ENCODE assay signal across 1 cellular context in the genomic region with DNA sequence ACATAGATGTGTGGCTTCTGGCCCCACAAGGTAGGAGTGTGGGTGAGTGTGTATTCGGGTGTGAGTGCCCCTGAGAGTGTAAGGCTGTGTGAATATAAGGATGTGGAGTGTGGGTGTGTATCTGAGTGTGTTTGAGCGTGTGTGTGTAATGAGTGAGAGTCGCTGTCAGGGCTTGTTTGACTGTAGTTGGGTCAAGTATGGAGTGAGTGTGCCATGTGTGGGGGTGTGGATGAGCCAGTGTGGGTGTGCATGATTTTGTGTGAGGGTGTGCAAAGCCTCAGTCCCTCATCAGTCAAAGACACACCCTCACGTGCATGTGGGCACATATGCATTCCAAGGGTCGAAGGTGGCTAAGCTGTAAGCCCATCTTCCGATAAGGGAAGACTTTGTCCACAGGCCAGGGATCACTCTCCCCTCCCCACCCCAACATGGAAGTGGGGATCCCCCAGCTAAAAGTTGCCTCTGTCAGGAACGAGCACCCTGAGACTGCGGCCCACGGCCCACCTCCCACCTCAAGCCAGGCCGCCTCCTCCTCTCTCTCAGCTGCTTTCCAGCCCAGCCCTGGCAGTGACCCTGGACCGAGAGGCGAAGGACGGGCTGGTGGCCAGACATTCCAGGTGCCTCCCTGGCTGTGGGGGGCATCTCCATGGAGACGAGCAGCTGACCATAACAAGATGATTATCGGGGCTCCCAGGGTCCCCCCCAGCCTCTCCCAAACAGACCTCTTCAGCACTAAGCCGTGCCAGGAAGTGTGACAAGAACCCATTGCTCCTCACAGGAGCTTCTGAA.
TF ChIP-seq lines count a peak whose summit lies in the region.

No MANE protein-coding gene starts in this region.

TF ChIP-seq in GM12878, 131 proteins besides CTCF, POLR2A, EP300 and RAD21:
- no peak for TF ChIP-seq MEF2B (IDR thresholded peaks at IDR 0.05; ENCODE audit: partially characterized antibody, poor library complexity, severe bottlenecking)
- no peak for TF ChIP-seq GABPA (IDR thresholded peaks at IDR 0.05; ENCODE audit: low read depth)
- no peak for TF ChIP-seq NR2C1 (IDR thresholded peaks at IDR 0.05)
- TF ChIP-seq, protein P1, sequence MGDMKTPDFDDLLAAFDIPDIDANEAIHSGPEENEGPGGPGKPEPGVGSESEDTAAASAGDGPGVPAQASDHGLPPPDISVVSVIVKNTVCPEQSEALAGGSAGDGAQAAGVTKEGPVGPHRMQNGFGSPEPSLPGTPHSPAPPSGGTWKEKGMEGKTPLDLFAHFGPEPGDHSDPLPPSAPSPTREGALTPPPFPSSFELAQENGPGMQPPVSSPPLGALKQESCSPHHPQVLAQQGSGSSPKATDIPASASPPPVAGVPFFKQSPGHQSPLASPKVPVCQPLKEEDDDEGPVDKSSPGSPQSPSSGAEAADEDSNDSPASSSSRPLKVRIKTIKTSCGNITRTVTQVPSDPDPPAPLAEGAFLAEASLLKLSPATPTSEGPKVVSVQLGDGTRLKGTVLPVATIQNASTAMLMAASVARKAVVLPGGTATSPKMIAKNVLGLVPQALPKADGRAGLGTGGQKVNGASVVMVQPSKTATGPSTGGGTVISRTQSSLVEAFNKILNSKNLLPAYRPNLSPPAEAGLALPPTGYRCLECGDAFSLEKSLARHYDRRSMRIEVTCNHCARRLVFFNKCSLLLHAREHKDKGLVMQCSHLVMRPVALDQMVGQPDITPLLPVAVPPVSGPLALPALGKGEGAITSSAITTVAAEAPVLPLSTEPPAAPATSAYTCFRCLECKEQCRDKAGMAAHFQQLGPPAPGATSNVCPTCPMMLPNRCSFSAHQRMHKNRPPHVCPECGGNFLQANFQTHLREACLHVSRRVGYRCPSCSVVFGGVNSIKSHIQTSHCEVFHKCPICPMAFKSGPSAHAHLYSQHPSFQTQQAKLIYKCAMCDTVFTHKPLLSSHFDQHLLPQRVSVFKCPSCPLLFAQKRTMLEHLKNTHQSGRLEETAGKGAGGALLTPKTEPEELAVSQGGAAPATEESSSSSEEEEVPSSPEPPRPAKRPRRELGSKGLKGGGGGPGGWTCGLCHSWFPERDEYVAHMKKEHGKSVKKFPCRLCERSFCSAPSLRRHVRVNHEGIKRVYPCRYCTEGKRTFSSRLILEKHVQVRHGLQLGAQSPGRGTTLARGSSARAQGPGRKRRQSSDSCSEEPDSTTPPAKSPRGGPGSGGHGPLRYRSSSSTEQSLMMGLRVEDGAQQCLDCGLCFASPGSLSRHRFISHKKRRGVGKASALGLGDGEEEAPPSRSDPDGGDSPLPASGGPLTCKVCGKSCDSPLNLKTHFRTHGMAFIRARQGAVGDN (IDR thresholded peaks at IDR 0.05): no peak
- no peak for TF ChIP-seq RB1 (IDR thresholded peaks at IDR 0.05; ENCODE audit: borderline replicate concordance)
- no peak for TF ChIP-seq SMAD5 (IDR thresholded peaks at IDR 0.05; ENCODE audit: low read depth)
- TF ChIP-seq SREBF1 (IDR thresholded peaks at IDR 0.05; ENCODE audit: low read length): no peak
- no peak for TF ChIP-seq KAT2A (conservative IDR thresholded peaks at IDR 0.05; ENCODE audit: control insufficient read depth, low read depth, low read length)
- TF ChIP-seq, protein P2, sequence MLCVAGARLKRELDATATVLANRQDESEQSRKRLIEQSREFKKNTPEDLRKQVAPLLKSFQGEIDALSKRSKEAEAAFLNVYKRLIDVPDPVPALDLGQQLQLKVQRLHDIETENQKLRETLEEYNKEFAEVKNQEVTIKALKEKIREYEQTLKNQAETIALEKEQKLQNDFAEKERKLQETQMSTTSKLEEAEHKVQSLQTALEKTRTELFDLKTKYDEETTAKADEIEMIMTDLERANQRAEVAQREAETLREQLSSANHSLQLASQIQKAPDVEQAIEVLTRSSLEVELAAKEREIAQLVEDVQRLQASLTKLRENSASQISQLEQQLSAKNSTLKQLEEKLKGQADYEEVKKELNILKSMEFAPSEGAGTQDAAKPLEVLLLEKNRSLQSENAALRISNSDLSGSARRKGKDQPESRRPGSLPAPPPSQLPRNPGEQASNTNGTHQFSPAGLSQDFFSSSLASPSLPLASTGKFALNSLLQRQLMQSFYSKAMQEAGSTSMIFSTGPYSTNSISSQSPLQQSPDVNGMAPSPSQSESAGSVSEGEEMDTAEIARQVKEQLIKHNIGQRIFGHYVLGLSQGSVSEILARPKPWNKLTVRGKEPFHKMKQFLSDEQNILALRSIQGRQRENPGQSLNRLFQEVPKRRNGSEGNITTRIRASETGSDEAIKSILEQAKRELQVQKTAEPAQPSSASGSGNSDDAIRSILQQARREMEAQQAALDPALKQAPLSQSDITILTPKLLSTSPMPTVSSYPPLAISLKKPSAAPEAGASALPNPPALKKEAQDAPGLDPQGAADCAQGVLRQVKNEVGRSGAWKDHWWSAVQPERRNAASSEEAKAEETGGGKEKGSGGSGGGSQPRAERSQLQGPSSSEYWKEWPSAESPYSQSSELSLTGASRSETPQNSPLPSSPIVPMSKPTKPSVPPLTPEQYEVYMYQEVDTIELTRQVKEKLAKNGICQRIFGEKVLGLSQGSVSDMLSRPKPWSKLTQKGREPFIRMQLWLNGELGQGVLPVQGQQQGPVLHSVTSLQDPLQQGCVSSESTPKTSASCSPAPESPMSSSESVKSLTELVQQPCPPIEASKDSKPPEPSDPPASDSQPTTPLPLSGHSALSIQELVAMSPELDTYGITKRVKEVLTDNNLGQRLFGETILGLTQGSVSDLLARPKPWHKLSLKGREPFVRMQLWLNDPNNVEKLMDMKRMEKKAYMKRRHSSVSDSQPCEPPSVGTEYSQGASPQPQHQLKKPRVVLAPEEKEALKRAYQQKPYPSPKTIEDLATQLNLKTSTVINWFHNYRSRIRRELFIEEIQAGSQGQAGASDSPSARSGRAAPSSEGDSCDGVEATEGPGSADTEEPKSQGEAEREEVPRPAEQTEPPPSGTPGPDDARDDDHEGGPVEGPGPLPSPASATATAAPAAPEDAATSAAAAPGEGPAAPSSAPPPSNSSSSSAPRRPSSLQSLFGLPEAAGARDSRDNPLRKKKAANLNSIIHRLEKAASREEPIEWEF (IDR thresholded peaks at IDR 0.05; ENCODE audit: insufficient replicate concordance, low read depth, low read length): no peak
- TF ChIP-seq EGR1 (IDR thresholded peaks at IDR 0.05; ENCODE audit: borderline replicate concordance in 1 of 2, low read depth in 2 of 2, low read length in 2 of 2): no peak
- TF ChIP-seq RBBP5 (conservative IDR thresholded peaks at IDR 0.05): no peak
- 0 out of 2 replicates have a peak, but pooled peaks have one; percentile 46 for TF ChIP-seq TCF3 (IDR thresholded peaks at IDR 0.05; ENCODE audit: borderline replicate concordance, insufficient read depth, low read depth, low read length)
- no peak for TF ChIP-seq MTA3 (IDR thresholded peaks at IDR 0.05; ENCODE audit: borderline replicate concordance, low read length)
- TF ChIP-seq HDGF (IDR thresholded peaks at IDR 0.05): no peak
- TF ChIP-seq SPI1 (IDR thresholded peaks at IDR 0.05; ENCODE audit: borderline replicate concordance, insufficient read depth, low read depth, low read length): no peak
- no peak for TF ChIP-seq TCF7 (IDR thresholded peaks at IDR 0.05; ENCODE audit: borderline replicate concordance)
- TF ChIP-seq POLR2AphosphoS2 (IDR thresholded peaks at IDR 0.05; ENCODE audit: low read depth, low read length): no peak
- TF ChIP-seq FOS (IDR thresholded peaks at IDR 0.05; ENCODE audit: borderline replicate concordance, extremely low read depth, insufficient read length): no peak
- TF ChIP-seq, protein P3, sequence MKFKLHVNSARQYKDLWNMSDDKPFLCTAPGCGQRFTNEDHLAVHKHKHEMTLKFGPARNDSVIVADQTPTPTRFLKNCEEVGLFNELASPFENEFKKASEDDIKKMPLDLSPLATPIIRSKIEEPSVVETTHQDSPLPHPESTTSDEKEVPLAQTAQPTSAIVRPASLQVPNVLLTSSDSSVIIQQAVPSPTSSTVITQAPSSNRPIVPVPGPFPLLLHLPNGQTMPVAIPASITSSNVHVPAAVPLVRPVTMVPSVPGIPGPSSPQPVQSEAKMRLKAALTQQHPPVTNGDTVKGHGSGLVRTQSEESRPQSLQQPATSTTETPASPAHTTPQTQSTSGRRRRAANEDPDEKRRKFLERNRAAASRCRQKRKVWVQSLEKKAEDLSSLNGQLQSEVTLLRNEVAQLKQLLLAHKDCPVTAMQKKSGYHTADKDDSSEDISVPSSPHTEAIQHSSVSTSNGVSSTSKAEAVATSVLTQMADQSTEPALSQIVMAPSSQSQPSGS (IDR thresholded peaks at IDR 0.05; ENCODE audit: low read length): no peak
- no peak for TF ChIP-seq SUPT20H (IDR thresholded peaks at IDR 0.05; ENCODE audit: borderline replicate concordance, control insufficient read depth, low read depth, low read length)
- TF ChIP-seq, protein P4, sequence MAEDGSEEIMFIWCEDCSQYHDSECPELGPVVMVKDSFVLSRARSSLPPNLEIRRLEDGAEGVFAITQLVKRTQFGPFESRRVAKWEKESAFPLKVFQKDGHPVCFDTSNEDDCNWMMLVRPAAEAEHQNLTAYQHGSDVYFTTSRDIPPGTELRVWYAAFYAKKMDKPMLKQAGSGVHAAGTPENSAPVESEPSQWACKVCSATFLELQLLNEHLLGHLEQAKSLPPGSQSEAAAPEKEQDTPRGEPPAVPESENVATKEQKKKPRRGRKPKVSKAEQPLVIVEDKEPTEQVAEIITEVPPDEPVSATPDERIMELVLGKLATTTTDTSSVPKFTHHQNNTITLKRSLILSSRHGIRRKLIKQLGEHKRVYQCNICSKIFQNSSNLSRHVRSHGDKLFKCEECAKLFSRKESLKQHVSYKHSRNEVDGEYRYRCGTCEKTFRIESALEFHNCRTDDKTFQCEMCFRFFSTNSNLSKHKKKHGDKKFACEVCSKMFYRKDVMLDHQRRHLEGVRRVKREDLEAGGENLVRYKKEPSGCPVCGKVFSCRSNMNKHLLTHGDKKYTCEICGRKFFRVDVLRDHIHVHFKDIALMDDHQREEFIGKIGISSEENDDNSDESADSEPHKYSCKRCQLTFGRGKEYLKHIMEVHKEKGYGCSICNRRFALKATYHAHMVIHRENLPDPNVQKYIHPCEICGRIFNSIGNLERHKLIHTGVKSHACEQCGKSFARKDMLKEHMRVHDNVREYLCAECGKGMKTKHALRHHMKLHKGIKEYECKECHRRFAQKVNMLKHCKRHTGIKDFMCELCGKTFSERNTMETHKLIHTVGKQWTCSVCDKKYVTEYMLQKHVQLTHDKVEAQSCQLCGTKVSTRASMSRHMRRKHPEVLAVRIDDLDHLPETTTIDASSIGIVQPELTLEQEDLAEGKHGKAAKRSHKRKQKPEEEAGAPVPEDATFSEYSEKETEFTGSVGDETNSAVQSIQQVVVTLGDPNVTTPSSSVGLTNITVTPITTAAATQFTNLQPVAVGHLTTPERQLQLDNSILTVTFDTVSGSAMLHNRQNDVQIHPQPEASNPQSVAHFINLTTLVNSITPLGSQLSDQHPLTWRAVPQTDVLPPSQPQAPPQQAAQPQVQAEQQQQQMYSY (CRISPR knock-in tag; IDR thresholded peaks at IDR 0.05): no peak
- TF ChIP-seq PAX5 (IDR thresholded peaks at IDR 0.05; ENCODE audit: borderline replicate concordance, low read depth, low read length): no peak
- TF ChIP-seq, protein P5, sequence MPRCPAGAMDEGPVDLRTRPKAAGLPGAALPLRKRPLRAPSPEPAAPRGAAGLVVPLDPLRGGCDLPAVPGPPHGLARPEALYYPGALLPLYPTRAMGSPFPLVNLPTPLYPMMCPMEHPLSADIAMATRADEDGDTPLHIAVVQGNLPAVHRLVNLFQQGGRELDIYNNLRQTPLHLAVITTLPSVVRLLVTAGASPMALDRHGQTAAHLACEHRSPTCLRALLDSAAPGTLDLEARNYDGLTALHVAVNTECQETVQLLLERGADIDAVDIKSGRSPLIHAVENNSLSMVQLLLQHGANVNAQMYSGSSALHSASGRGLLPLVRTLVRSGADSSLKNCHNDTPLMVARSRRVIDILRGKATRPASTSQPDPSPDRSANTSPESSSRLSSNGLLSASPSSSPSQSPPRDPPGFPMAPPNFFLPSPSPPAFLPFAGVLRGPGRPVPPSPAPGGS (IDR thresholded peaks at IDR 0.05; ENCODE audit: borderline replicate concordance, insufficient read depth, low read depth, low read length, poor library complexity, severe bottlenecking): peak; percentile 94
- TF ChIP-seq, protein P6, sequence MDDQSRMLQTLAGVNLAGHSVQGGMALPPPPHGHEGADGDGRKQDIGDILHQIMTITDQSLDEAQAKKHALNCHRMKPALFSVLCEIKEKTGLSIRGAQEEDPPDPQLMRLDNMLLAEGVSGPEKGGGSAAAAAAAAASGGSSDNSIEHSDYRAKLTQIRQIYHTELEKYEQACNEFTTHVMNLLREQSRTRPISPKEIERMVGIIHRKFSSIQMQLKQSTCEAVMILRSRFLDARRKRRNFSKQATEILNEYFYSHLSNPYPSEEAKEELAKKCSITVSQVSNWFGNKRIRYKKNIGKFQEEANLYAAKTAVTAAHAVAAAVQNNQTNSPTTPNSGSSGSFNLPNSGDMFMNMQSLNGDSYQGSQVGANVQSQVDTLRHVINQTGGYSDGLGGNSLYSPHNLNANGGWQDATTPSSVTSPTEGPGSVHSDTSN (IDR thresholded peaks at IDR 0.05; ENCODE audit: insufficient replicate concordance, low read depth, low read length): peak; percentile 55
